In the genomic region with DNA sequence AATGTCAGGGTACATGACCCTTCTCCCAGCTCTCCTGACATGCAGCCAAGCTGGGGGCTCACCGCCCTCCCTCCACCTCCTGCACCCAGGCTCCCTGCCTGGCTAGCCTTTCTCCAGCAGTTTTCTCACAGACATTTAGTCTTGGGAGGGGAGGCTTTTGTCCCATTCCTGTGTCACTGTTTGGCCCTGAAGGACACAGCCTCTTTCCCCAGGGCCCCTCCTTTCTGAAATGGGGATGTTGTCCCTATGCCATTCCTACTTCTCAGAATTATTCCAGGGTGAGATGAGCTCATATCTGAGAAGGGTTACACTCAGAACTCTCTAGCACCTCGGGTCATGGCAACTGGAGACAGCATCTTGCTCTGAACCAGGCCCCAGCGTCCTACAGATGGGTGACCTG, we compare ENCODE assay signal across 15 cellular contexts. TPM values are rescaled to one million over a fixed set of nuclear protein-coding genes. Genes with fewer than 3 reads are reported as not detected.
DNase-seq lines count a peak whose midpoint lies in the region; ATAC-seq, FAIRE-seq and TF ChIP-seq lines count a peak whose summit lies in the region.
"Had no signal": no experiment of that assay in that cellular context is flagged by ENCODE, and none has a peak within 500 bp of the region (broad histone marks: within the 10 kb centered on the region; RNA-seq: fewer than 3 reads in every experiment).

No MANE protein-coding gene starts in this region.

- H3K4me1 ChIP-seq in heart right ventricle, result peaks cover 4 to 67% (median 48%) of the 10 kb centered on the region in 9 donors
- peaks cover 14% of the 10 kb centered on the region for H3K4me1 ChIP-seq in hepatocyte (ENCODE audit: insufficient read depth)
- H3K4me1 ChIP-seq in psoas muscle, result peaks cover 6% of the 10 kb centered on the region
- peaks cover 11% of the 10 kb centered on the region for H3K4me1 ChIP-seq in BE2C

- H3K9me3 ChIP-seq in heart right ventricle (no peaks in the 10 kb centered on the region), hepatocyte (ENCODE audit: low read depth) (no peaks in the 10 kb centered on the region), psoas muscle (no peaks in the 10 kb centered on the region), BE2C (no peaks in the 10 kb centered on the region)

- no peaks in the 10 kb centered on the region for H3K9me2 ChIP-seq in hepatocyte (replicated peaks; ENCODE audit: insufficient read depth)

- H3K4me2 ChIP-seq in hepatocyte, result no peak overlapping the region

- DNase-seq in heart right ventricle (no peak), Right ventricle myocardium inferior (ENCODE audit: missing footprints) (no peak), hepatocyte (ENCODE audit: low spot score) (no peak), psoas muscle (no peak), COR-L47 (lab: John Stamatoyannopoulos, UW) (no peak), BE2C (no peak), HTR-8/SVneo (ENCODE audit: insufficient read length, low spot score) (no peak)
- DNase-seq: activated B cell treated with CpG ODN at 0.5 μM for 24 hours; cerebellar nuclear complex; erythroblast; NCI-H2171; posterior cingulate gyrus; stimulated activated CD4-positive, alpha-beta T cell treated with anti-CD3 and anti-CD28 coated beads, Interleukin-4, amount 100 ng/mL, for 1 hour had no signal

- H3K27ac ChIP-seq in heart right ventricle (peak overlapping the region in 8 of 10 donors; percentile 49 to 84 (median 76)), hepatocyte (peak overlapping the region; percentile 77), psoas muscle (peak overlapping the region; percentile 51)

- H4K20me1 ChIP-seq in hepatocyte (ENCODE audit: insufficient read depth, poor library complexity, severe bottlenecking), result no peaks in the 10 kb centered on the region

- TF ChIP-seq CTCF in heart right ventricle (IDR thresholded peaks at IDR 0.05) (no peak), hepatocyte (IDR thresholded peaks at IDR 0.05; ENCODE audit: poor library complexity) (no peak), psoas muscle (IDR thresholded peaks at IDR 0.05) (no peak), BE2C (IDR thresholded peaks at IDR 0.05; ENCODE audit: low read depth, low read length) (no peak)

- no peak for FAIRE-seq in HTR-8/SVneo (lab: Jason Lieb, UNC)

- H3K4me3 ChIP-seq in heart right ventricle (no peak overlapping the region), hepatocyte (no peak overlapping the region), psoas muscle (no peak overlapping the region), BE2C (ENCODE audit: low read depth, low read length) (no peak overlapping the region)

- H3K36me3 ChIP-seq in heart right ventricle, result no peaks in the 10 kb centered on the region
- H3K36me3 ChIP-seq in hepatocyte (replicated peaks; ENCODE audit: insufficient read depth, low read depth), result no peaks in the 10 kb centered on the region
- no peaks in the 10 kb centered on the region for H3K36me3 ChIP-seq in psoas muscle (ENCODE audit: insufficient read depth in 1 of 2, low read depth in 1 of 2)
- no peaks in the 10 kb centered on the region for H3K36me3 ChIP-seq in BE2C

- ATAC-seq in heart right ventricle, result peak in 5 of 8 donors; percentile 7 to 48 (median 25)
- no peak for ATAC-seq in Right ventricle myocardium inferior
- ATAC-seq in psoas muscle, result no peak
- no peak for ATAC-seq in HG03432 (IDR thresholded peaks at IDR 0.05; ENCODE audit: unreplicated experiment)
- ATAC-seq: stimulated activated memory B cell treated with anti-CD40 and anti-IgM and Interleukin-4, amounts not matched to agents 10 μg/mL and 1 μg/mL and 100 μg/mL, for 72 hours had no signal

- H3K79me2 ChIP-seq in hepatocyte, result no peaks in the 10 kb centered on the region

- WGBS in heart right ventricle, 2 donors, result 78 to 81% methylated on average over 3 of the region's 3 CpGs
- 92% methylated on average over 3 of the region's 3 CpGs for WGBS in hepatocyte (ENCODE audit: low lambda C conversion rate, missing lambda C conversion rate)
- WGBS in psoas muscle, 3 donors, result 65 to 73% (median 66%) methylated on average over 3 of the region's 3 CpGs

- intact Hi-C loops in heart right ventricle (cut with DNase I) (loop anchor here in 4 of 10 donors (5.0 to 10.0 kb wide), 5 partner anchors 48 to 681 kb away; a partner anchor contains a TSS), Right ventricle myocardium inferior (cut with DNase I) (no loop called here), psoas muscle (cut with DNase I) (loop anchor here in 1 of 2 donors (5.0 kb wide), 1 partner anchor 48 kb away; a partner anchor contains a TSS)

- H3K27me3 ChIP-seq in heart right ventricle (no peaks in the 10 kb centered on the region), hepatocyte (no peaks in the 10 kb centered on the region), psoas muscle (ENCODE audit: insufficient read depth in 3 of 3, low read length in 2 of 3) (no peaks in the 10 kb centered on the region), BE2C (no peaks in the 10 kb centered on the region)

- H2AFZ ChIP-seq in hepatocyte, result no peak overlapping the region

RNA-seq across cellular contexts. Expression of a gene that starts 47.3 kb away (rescaled TPM):
- total RNA-seq in heart right ventricle (100 to 1,000 TPM; 170 to 416 (median 253) TPM), Right ventricle myocardium inferior (360 TPM), hepatocyte (148 and 206 TPM in 2 replicates), psoas muscle (100 to 1,000 TPM; 200 to 269 (median 257) TPM)
- polyA plus RNA-seq in heart right ventricle (100 to 1,000 TPM; 123 to 661 TPM), hepatocyte (311 and 315 TPM in 2 replicates), psoas muscle (100 to 1,000 TPM; 400 to 716 (median 536) TPM)
- polyA plus RNA-seq in BE2C (2012; ENCODE audit: insufficient read depth, insufficient read length, low read depth), result 153 TPM

Comparison
In these comparisons a context has a peak if more than half of its experiments do, and no peak if none do; other contexts are left out.
1. ATAC-seq: peak in heart right ventricle (5 of 8); none in Right ventricle myocardium inferior (single experiment), psoas muscle (0 of 4) and HG03432 (single experiment).
2. Peak in every context shown above with its lines, with median percentiles within 50 percentile points of each other: H3K27ac ChIP-seq.